ENCODE assay signal across 15 cellular contexts in genomic region chr3:157429703-157430102, GRCh38. TPM values are rescaled to one million over a fixed set of nuclear protein-coding genes. Genes with fewer than 3 reads are reported as not detected.
DNase-seq lines count a peak whose midpoint lies in the region; ATAC-seq lines count a peak whose summit lies in the region.
"Had no signal": no experiment of that assay in that cellular context is flagged by ENCODE, and none has a peak within 500 bp of the region (broad histone marks: within the 10 kb centered on the region; RNA-seq: fewer than 3 reads in every experiment).

No MANE protein-coding gene starts in this region.

- DNase-seq in NK-92 treated with Interleukin-12 subunit alpha and Interleukin-12 subunit beta, amount 100 ng/mL, for 24 hours (lab: John Stamatoyannopoulos, UW): peak; percentile 1
- DNase-seq in NK-92 (lab: John Stamatoyannopoulos, UW; ENCODE audit: unreplicated experiment) (no peak), LHCN-M2 (ENCODE audit: low read depth) (peak; percentile 58), astrocyte of the hippocampus (ENCODE audit: low read depth, low spot score) (peak; percentile 31), mesenchymal stem cell (peak; percentile 33), HT-29 (ENCODE audit: low spot score) (no peak)
- no peak for DNase-seq in effector CD8-positive, alpha-beta T cell (lab: John Stamatoyannopoulos, UW)
- DNase-seq: 8988T; activated naive CD4-positive, alpha-beta T cell; left ventricle myocardium superior; NCI-H1105 had no signal

- H3K4me1 ChIP-seq in mesenchymal stem cell (ENCODE audit: control insufficient read depth, insufficient read depth, low read depth, low read length): no peaks in the 10 kb centered on the region

- no peak overlapping the region for H3K23ac ChIP-seq in mesenchymal stem cell (ENCODE audit: low read length in 2 of 2)

- H3K79me1 ChIP-seq in mesenchymal stem cell (replicated peaks; ENCODE audit: low read length, poor library complexity, severe bottlenecking): no peaks in the 10 kb centered on the region

- peaks cover 9 to 14% of the 10 kb centered on the region in 2 experiments for H3K36me3 ChIP-seq in mesenchymal stem cell (ENCODE audit: control insufficient read depth in 1 of 2, insufficient read depth in 2 of 2, low read depth in 1 of 2, low read length in 2 of 2)

- peak overlapping the region; percentile 20 for H3K9ac ChIP-seq in mesenchymal stem cell (ENCODE audit: low read length)

- H3K4me3 ChIP-seq in mesenchymal stem cell (ENCODE audit: insufficient read depth in 1 of 2, low read depth in 1 of 2, low read length in 2 of 2): no peak overlapping the region
- H3K4me3 ChIP-seq: skin epidermis had no signal

- H3K27me3 ChIP-seq in mesenchymal stem cell (ENCODE audit: control insufficient read depth in 1 of 2, insufficient read depth in 1 of 2, low read length in 2 of 2): no peaks in the 10 kb centered on the region

- no peak overlapping the region for H2AFZ ChIP-seq in mesenchymal stem cell (ENCODE audit: low read depth, low read length)

- ATAC-seq in GM18520 (IDR thresholded peaks at IDR 0.05; ENCODE audit: unreplicated experiment): no peak
- ATAC-seq: left ventricle myocardium superior had no signal

- no peak overlapping the region for H4K91ac ChIP-seq in mesenchymal stem cell (ENCODE audit: low read length)

- H4K8ac ChIP-seq in mesenchymal stem cell (ENCODE audit: low read length): no peak overlapping the region

- H3K4me2 ChIP-seq in mesenchymal stem cell (ENCODE audit: low read length, poor library complexity, severe bottlenecking): no peak overlapping the region

- no peak overlapping the region for H3K18ac ChIP-seq in mesenchymal stem cell (ENCODE audit: low read depth in 1 of 2, low read length in 2 of 2)

- H2BK5ac ChIP-seq in mesenchymal stem cell (ENCODE audit: low read depth, low read length, poor library complexity, severe bottlenecking): no peak overlapping the region

- H2BK12ac ChIP-seq in mesenchymal stem cell (ENCODE audit: low read length in 2 of 2): no peak overlapping the region

- H3K9me3 ChIP-seq in mesenchymal stem cell (ENCODE audit: control insufficient read depth, low read length): no peaks in the 10 kb centered on the region

- 60% methylated on average over 2 of the region's 2 CpGs for WGBS in mesenchymal stem cell

- H3K4ac ChIP-seq in mesenchymal stem cell (ENCODE audit: low read depth in 1 of 2, low read length in 2 of 2): no peak overlapping the region

- no peak overlapping the region for H3K27ac ChIP-seq in mesenchymal stem cell (ENCODE audit: low read length, poor library complexity, severe bottlenecking)
- H3K27ac ChIP-seq: epithelial cell of prostate, skin epidermis had no signal

- H2AK5ac ChIP-seq in mesenchymal stem cell (ENCODE audit: low read length, severe bottlenecking): no peak overlapping the region

- H3K14ac ChIP-seq in mesenchymal stem cell (ENCODE audit: low read length in 2 of 2): no peak overlapping the region

- no peak overlapping the region for H2BK15ac ChIP-seq in mesenchymal stem cell (ENCODE audit: low read depth, poor library complexity, severe bottlenecking)

- no peak overlapping the region for H2BK120ac ChIP-seq in mesenchymal stem cell (ENCODE audit: low read depth, low read length)

RNA-seq across cellular contexts. Expression of gene PTX3, which starts 6.9 kb away (rescaled TPM):
- 124 and 161 TPM in 2 replicates for total RNA-seq in LHCN-M2 (2014; rRNA removed)
- polyA plus RNA-seq in LHCN-M2 (2012): 71.7 TPM
- polyA plus RNA-seq in mesenchymal stem cell (2013, experiment 1 of 2): 14.6 TPM
- 15.4 TPM for polyA plus RNA-seq in mesenchymal stem cell (2013, experiment 2 of 2)
- total RNA-seq in HT-29 (2014; rRNA removed; shearing (Covaris generic)): not detected in 2 replicates
- total RNA-seq: activated CD8-positive, alpha-beta memory T cell treated with anti-CD3 and anti-CD28 coated beads for 36 hours had no signal

Comparison
In these comparisons a context has a peak if more than half of its experiments do, and no peak if none do; other contexts are left out.
1. DNase-seq: peak in NK-92 treated with Interleukin-12 subunit alpha and Interleukin-12 subunit beta, amount 100 ng/mL, for 24 hours (single experiment), LHCN-M2 (single experiment), astrocyte of the hippocampus (single experiment) and mesenchymal stem cell (single experiment); none in NK-92 (single experiment), HT-29 (single experiment) and effector CD8-positive, alpha-beta T cell (single experiment).
2. RNA of gene PTX3, which starts 6.9 kb away (total RNA-seq): 124 to 161 TPM in LHCN-M2; not detected in HT-29; every median in the first group is over 100 times any median in the second.